Comparison of ENCODE assay signal across 15 cellular contexts in genomic region chr5:32507738-32508434, GRCh38.
A peak's percentile ranks its signal among the peaks of the same experiment; 100 is the strongest.
DNase-seq lines count a peak whose midpoint lies in the region; ATAC-seq, FAIRE-seq and TF ChIP-seq lines count a peak whose summit lies in the region.
"Had no signal": no experiment of that assay in that cellular context is flagged by ENCODE, and none has a peak within 500 bp of the region (broad histone marks: within the 10 kb centered on the region; RNA-seq: fewer than 3 reads in every experiment).

No MANE protein-coding gene starts in this region.

- no peak for ATAC-seq in GM19395 (IDR thresholded peaks at IDR 0.05; ENCODE audit: unreplicated experiment)
- ATAC-seq: stimulated activated naive CD8-positive, alpha-beta T cell treated with anti-CD3 and anti-CD28 coated beads, Interleukin-15, amount 100 ng/mL, for 72 hours had no signal

- no peak overlapping the region for H3K23ac ChIP-seq in mesenchymal stem cell (ENCODE audit: low read length in 2 of 2)

- DNase-seq in AG08395 (ENCODE audit: low spot score) (peak; percentile 81), LHCN-M2 (ENCODE audit: low read depth) (peak; percentile 95), mammary epithelial cell (peak; percentile 64), mesenchymal stem cell (no peak), urothelium cell line (ENCODE audit: low spot score) (no peak), kidney (no peak), DMS114 treated with DMSO at 0.1 percent for 48 hours (lab: John Stamatoyannopoulos, UW; ENCODE audit: unreplicated experiment) (no peak)
- DNase-seq: activated CD4-positive, alpha-beta T cell treated with anti-CD3 and anti-CD28 coated beads, Interleukin-2, amount 50 U/mL, for 4 hours; activated naive CD8-positive, alpha-beta T cell treated with anti-CD3 and anti-CD28 coated beads, Interleukin-2, amount 10 ng/mL, durations not matched to agents 7 days and 5 days; NK-92 treated with Interleukin-12 subunit alpha and Interleukin-12 subunit beta, amount 100 ng/mL, for 24 hours; stimulated activated CD4-positive, alpha-beta T cell treated with anti-CD3 and anti-CD28 coated beads, Interleukin-1b, Interleukin-23, amount 100 ng/mL, for 48 hours; stimulated activated naive CD8-positive, alpha-beta T cell treated with anti-CD3 and anti-CD28 coated beads, Interleukin-15, amount 100 ng/mL, for 72 hours; SW 1271 had no signal

- H2BK5ac ChIP-seq in mesenchymal stem cell (ENCODE audit: low read depth, low read length, poor library complexity, severe bottlenecking): no peak overlapping the region

- BruUV-seq in mammary epithelial cell (replicated peaks; lab: Mats Ljungman, UMichigan): no TSS peak

- intact Hi-C loops in mammary epithelial cell (cut with micrococcal nuclease) (loop anchor here (10.0 kb wide), 1 partner anchor 677 kb away; no protein-coding TSS in a partner anchor), kidney (cut with DNase I) (no loop called here)

- no peak overlapping the region for H3K18ac ChIP-seq in mesenchymal stem cell (ENCODE audit: low read depth in 1 of 2, low read length in 2 of 2)

- no peak overlapping the region for H3K14ac ChIP-seq in mesenchymal stem cell (ENCODE audit: low read length in 2 of 2)

- no peaks in the 10 kb centered on the region for H3K9me3 ChIP-seq in mammary epithelial cell (replicated peaks; ENCODE audit: insufficient read depth, low read length)
- H3K9me3 ChIP-seq in mesenchymal stem cell (ENCODE audit: control insufficient read depth, low read length): no peaks in the 10 kb centered on the region
- H3K9me3 ChIP-seq in kidney (ENCODE audit: control insufficient read depth in 1 of 2, low read length in 2 of 2): no peaks in the 10 kb centered on the region
- H3K9me3 ChIP-seq: BLaER1 treated with 17β-estradiol and CSF1 and Interleukin-3, amounts not matched to agents 10 nM and 100 nM had no signal

- no peak overlapping the region for H2BK120ac ChIP-seq in mesenchymal stem cell (ENCODE audit: low read depth, low read length)

- no peak overlapping the region for H2BK15ac ChIP-seq in mesenchymal stem cell (ENCODE audit: low read depth, poor library complexity, severe bottlenecking)

- H4K91ac ChIP-seq in mesenchymal stem cell (ENCODE audit: low read length): no peak overlapping the region

- peak overlapping the region; percentile 9 for H3K4me2 ChIP-seq in mammary epithelial cell (ENCODE audit: insufficient read depth, low read depth, low read length)
- no peak overlapping the region for H3K4me2 ChIP-seq in mesenchymal stem cell (ENCODE audit: low read length, poor library complexity, severe bottlenecking)
- H3K4me2 ChIP-seq: BLaER1 treated with 17β-estradiol and CSF1 and Interleukin-3, amounts not matched to agents 10 nM and 100 nM had no signal

- no peaks in the 10 kb centered on the region for H3K79me1 ChIP-seq in mesenchymal stem cell (replicated peaks; ENCODE audit: low read length, poor library complexity, severe bottlenecking)

- FAIRE-seq in urothelium cell line (lab: Jason Lieb, UNC): no peak
- FAIRE-seq in kidney (lab: Jason Lieb, UNC): no peak

- WGBS in mammary epithelial cell (ENCODE audit: low coverage, missing lambda C conversion rate): 35% methylated on average over 7 of the region's 7 CpGs
- WGBS in mesenchymal stem cell: 71% methylated on average over 6 of the region's 7 CpGs

- H3K4me3 ChIP-seq in mammary epithelial cell (replicated peaks in 1 of 3; ENCODE audit: insufficient read depth in 1 of 3, low read depth in 2 of 3, low read length in 3 of 3) (no peak overlapping the region), mesenchymal stem cell (ENCODE audit: insufficient read depth in 1 of 2, low read depth in 1 of 2, low read length in 2 of 2) (peak overlapping the region in 1 of 2 experiments; percentile 34), kidney (ENCODE audit: low read length in 2 of 2) (no peak overlapping the region)
- H3K4me3 ChIP-seq: BLaER1 treated with 17β-estradiol and CSF1 and Interleukin-3, amounts not matched to agents 10 nM and 100 nM had no signal

- TF ChIP-seq CTCF in mammary epithelial cell (conservative IDR thresholded peaks at IDR 0.05 in 1 of 2, IDR thresholded peaks at IDR 0.05 in 1 of 2; ENCODE audit: extremely low read depth in 1 of 2, insufficient read depth in 1 of 2, low read depth in 1 of 2, low read length in 2 of 2): no peak
- TF ChIP-seq CTCF in kidney (IDR thresholded peaks at IDR 0.05; ENCODE audit: borderline replicate concordance, extremely low read depth, insufficient read depth): no peak

- H3K27me3 ChIP-seq in mammary epithelial cell (ENCODE audit: insufficient read depth, low read length) (no peaks in the 10 kb centered on the region), mesenchymal stem cell (ENCODE audit: control insufficient read depth in 1 of 2, insufficient read depth in 1 of 2, low read length in 2 of 2) (peaks cover 0 to 37% of the 10 kb centered on the region in 2 experiments)
- H3K27me3 ChIP-seq: BLaER1 treated with 17β-estradiol and CSF1 and Interleukin-3, amounts not matched to agents 10 nM and 100 nM had no signal

- H2BK12ac ChIP-seq in mesenchymal stem cell (ENCODE audit: low read length in 2 of 2): no peak overlapping the region

- H3K4me1 ChIP-seq in mammary epithelial cell (ENCODE audit: insufficient read depth, low read length) (peaks cover 33% of the 10 kb centered on the region), mesenchymal stem cell (ENCODE audit: control insufficient read depth, insufficient read depth, low read depth, low read length) (peaks cover 4% of the 10 kb centered on the region), kidney (ENCODE audit: control insufficient read depth in 1 of 2, insufficient read depth in 1 of 2, low read depth in 1 of 2, low read length in 2 of 2) (peaks cover 7 to 8% of the 10 kb centered on the region in 2 donors)

- H3K9ac ChIP-seq in mammary epithelial cell (ENCODE audit: insufficient read depth, low read length) (no peak overlapping the region), mesenchymal stem cell (ENCODE audit: low read length) (peak overlapping the region; percentile 80), kidney (ENCODE audit: low read length in 2 of 2) (no peak overlapping the region)
- H3K9ac ChIP-seq: BLaER1 treated with 17β-estradiol and CSF1 and Interleukin-3, amounts not matched to agents 10 nM and 100 nM had no signal

- H3K27ac ChIP-seq in mammary epithelial cell (ENCODE audit: insufficient read depth, low read depth, low read length) (peak overlapping the region; percentile 57), mesenchymal stem cell (ENCODE audit: low read length, poor library complexity, severe bottlenecking) (no peak overlapping the region), kidney (ENCODE audit: low read depth in 2 of 2, low read length in 2 of 2) (no peak overlapping the region)
- H3K27ac ChIP-seq: BLaER1 treated with 17β-estradiol and CSF1 and Interleukin-3, amounts not matched to agents 10 nM and 100 nM had no signal

- H3K36me3 ChIP-seq in mammary epithelial cell (ENCODE audit: insufficient read depth, low read length) (no peaks in the 10 kb centered on the region), mesenchymal stem cell (ENCODE audit: control insufficient read depth in 1 of 2, insufficient read depth in 2 of 2, low read depth in 1 of 2, low read length in 2 of 2) (no peaks in the 10 kb centered on the region), kidney (ENCODE audit: control insufficient read depth in 1 of 2, insufficient read depth in 2 of 2, low read length in 2 of 2) (no peaks in the 10 kb centered on the region)
- H3K36me3 ChIP-seq: BLaER1 treated with 17β-estradiol and CSF1 and Interleukin-3, amounts not matched to agents 10 nM and 100 nM had no signal

- dilution Hi-C loops in mammary epithelial cell (cut with HindIII; ENCODE audit: low sequenced_read_pairs): no loop called here

- CTCF ChIA-PET in mammary epithelial cell (lab: Charles Lee; ENCODE audit: low non-redundant PET): no interaction called here

- H2AFZ ChIP-seq in mammary epithelial cell (ENCODE audit: low read depth, low read length): peak overlapping the region; percentile 49
- no peak overlapping the region for H2AFZ ChIP-seq in mesenchymal stem cell (ENCODE audit: low read depth, low read length)

- no peaks in the 10 kb centered on the region for H3K79me2 ChIP-seq in mammary epithelial cell (ENCODE audit: insufficient read depth, low read length)

- no peak overlapping the region for H3K4ac ChIP-seq in mesenchymal stem cell (ENCODE audit: low read depth in 1 of 2, low read length in 2 of 2)

- H2AK5ac ChIP-seq in mesenchymal stem cell (ENCODE audit: low read length, severe bottlenecking): no peak overlapping the region

- no peaks in the 10 kb centered on the region for H4K20me1 ChIP-seq in mammary epithelial cell (ENCODE audit: insufficient read depth, low read length)
- H4K20me1 ChIP-seq: BLaER1 treated with 17β-estradiol and CSF1 and Interleukin-3, amounts not matched to agents 10 nM and 100 nM had no signal

- in situ Hi-C loops in mammary epithelial cell (cut with MboI; ENCODE audit: low sequenced_read_pairs in 2 of 2): no loop called here

- no peak overlapping the region for H4K8ac ChIP-seq in mesenchymal stem cell (ENCODE audit: low read length)

Comparison
In these comparisons a context has a peak if more than half of its experiments do, and no peak if none do; other contexts are left out.
1. DNase-seq: peak in AG08395 (single experiment), LHCN-M2 (single experiment) and mammary epithelial cell (single experiment); none in mesenchymal stem cell (single experiment), urothelium cell line (single experiment), kidney (single experiment) and DMS114 treated with DMSO at 0.1 percent for 48 hours (single experiment).